20 cellular contexts compared by ENCODE assay signal in the genomic region with DNA sequence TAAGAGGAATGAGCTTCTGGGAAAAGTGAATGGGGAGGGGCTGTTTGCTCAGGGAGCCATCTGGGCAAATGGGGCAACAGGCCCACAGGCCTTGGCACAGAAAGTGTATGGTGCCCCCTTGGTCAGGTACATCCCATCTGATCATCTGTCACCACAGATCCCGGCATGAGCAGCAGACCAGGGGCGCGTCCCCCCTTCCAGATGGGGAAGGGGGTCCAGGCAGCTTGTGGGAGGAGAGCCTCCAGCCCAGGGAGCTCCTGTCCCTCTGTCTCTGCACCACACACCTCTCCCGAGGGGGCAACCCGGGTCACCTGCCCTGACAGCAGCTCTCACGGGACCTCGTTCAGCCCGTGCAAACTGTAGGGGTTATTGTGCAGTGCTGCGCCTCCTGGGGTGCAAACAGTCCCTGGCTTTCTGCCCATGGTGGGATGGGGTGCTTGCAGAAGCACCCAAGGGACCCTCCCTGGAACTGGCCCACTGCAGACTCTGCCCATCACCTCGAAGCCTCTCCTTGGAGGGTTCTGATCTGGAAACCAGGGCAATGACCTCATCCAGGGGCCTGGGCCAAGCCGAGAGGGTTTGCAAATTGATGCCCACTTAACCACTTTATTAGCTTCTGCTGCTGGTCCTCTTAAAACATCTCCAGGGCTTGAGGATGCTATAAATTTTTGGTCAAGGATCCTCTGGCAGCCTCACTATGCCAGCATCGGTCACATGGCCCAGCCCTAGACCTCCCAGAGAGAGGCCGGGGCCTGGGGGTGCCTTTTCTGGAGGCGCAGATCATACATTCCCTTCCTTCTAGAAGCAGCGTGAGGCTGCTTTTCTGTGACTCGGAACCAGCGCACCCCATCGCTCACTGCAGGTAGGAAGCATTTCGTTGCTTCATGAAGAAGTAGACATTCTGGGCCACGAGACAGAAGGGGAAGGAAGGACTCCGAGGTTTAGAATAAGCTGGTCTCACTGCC. TPM values are rescaled to one million over a fixed set of nuclear protein-coding genes. Genes with fewer than 3 reads are reported as not detected.
A peak's percentile ranks its signal among the peaks of the same experiment; 100 is the strongest.
DNase-seq lines count a peak whose midpoint lies in the region; FAIRE-seq and TF ChIP-seq lines count a peak whose summit lies in the region.
"Had no signal": no experiment of that assay in that cellular context is flagged by ENCODE, and none has a peak within 500 bp of the region (broad histone marks: within the 10 kb centered on the region; RNA-seq: fewer than 3 reads in every experiment).

No MANE protein-coding gene starts in this region.

- H3K27me3 Mint-ChIP-seq in osteocyte (ENCODE audit: unreplicated experiment), result no peaks in the 10 kb centered on the region

- TF ChIP-seq POLR2A in H1 (IDR thresholded peaks at IDR 0.05; ENCODE audit: control extremely low read depth in 1 of 2, low read depth in 2 of 2, low read length in 2 of 2) (no peak), uterus (IDR thresholded peaks at IDR 0.05) (no peak)

- WGBS in H1 (ENCODE audit: extremely low coverage in 1 of 2, insufficient coverage in 1 of 2, insufficient read length in 1 of 2, insufficient replicate concordance in 2 of 2, low coverage in 1 of 2, low lambda C conversion rate in 2 of 2, missing lambda C conversion rate in 1 of 2), 2 experiments, result 90% methylated on average over 18 of the region's 21 CpGs; no CpG with 5 or more reads in 1 of the 2 experiments

- H3K23me2 ChIP-seq in H1 (ENCODE audit: low read depth, low read length), result peaks cover 5% of the 10 kb centered on the region; the same call in 1 of the 2 replicates

- no peaks in the 10 kb centered on the region for H3K79me1 ChIP-seq in H1 (ENCODE audit: low read depth, low read length)

- peaks cover 0 to 4% (median 1%) of the 10 kb centered on the region in 4 experiments; a peak in 4 of 7 replicates for H3K4me1 ChIP-seq in H1 (replicated peaks in 1 of 4; ENCODE audit: control insufficient read depth in 3 of 4, insufficient read depth in 4 of 4, low read length in 3 of 4)
- H3K4me1 ChIP-seq in uterus, result peaks cover 0 to 14% of the 10 kb centered on the region in 2 donors
- H3K4me1 ChIP-seq: BLaER1, prostate gland had no signal

- H2BK15ac ChIP-seq in H1 (ENCODE audit: low read length), result no peak overlapping the region

- H3K4me1 Mint-ChIP-seq in osteocyte (ENCODE audit: unreplicated experiment), result peaks cover 36% of the 10 kb centered on the region
- H3K4me1 Mint-ChIP-seq: nephron had no signal

- no peak overlapping the region; the same call in 1 of the 2 replicates for H2AK5ac ChIP-seq in H1 (ENCODE audit: low read depth, low read length)

- peak; percentile 7 for DNase-seq in NCI-H187 treated with DMSO at 0.1 percent for 48 hours (lab: John Stamatoyannopoulos, UW)
- no peak for DNase-seq in NCI-H187 (lab: John Stamatoyannopoulos, UW)
- peak; percentile 11 for DNase-seq in NCI-H1694 (lab: John Stamatoyannopoulos, UW)
- no peak for DNase-seq in H1 (ENCODE audit: low read depth in 1 of 2, low spot score in 2 of 2)
- no peak for DNase-seq in osteocyte (ENCODE audit: extremely low spot score, unreplicated experiment)
- DNase-seq in NCI-H1436 treated with DMSO at 0.1 percent for 48 hours (lab: John Stamatoyannopoulos, UW), result no peak
- no peak for DNase-seq in uterus
- no peak for DNase-seq in NOMO-1 treated with DMSO at 0.1 percent for 48 hours (lab: John Stamatoyannopoulos, UW; ENCODE audit: unreplicated experiment)
- DNase-seq: activated CD4-positive, alpha-beta T cell treated with anti-CD3 and anti-CD28 coated beads, Interleukin-2, amount 10 ng/mL, durations not matched to agents 24 days and 14 days; activated naive CD4-positive, alpha-beta T cell treated with anti-CD3 and anti-CD28 coated beads for 36 hours; DMS153; effector CD4-positive, alpha-beta T cell; heart right ventricle; MM.1S had no signal

- H3K36me3 ChIP-seq in H1 (ENCODE audit: control insufficient read depth in 2 of 4, insufficient read depth in 4 of 4, low read length in 3 of 4) (no peaks in the 10 kb centered on the region), uterus (no peaks in the 10 kb centered on the region)
- H3K36me3 ChIP-seq: ascending aorta, BLaER1, heart right ventricle, prostate gland, thoracic aorta had no signal

- no peaks in the 10 kb centered on the region for H3K9me3 Mint-ChIP-seq in osteocyte (ENCODE audit: unreplicated experiment)
- H3K9me3 Mint-ChIP-seq: activated CD4-positive, alpha-beta T cell treated with anti-CD3 and anti-CD28 coated beads, Interleukin-2, amount 10 ng/mL, durations not matched to agents 24 days and 14 days; activated naive CD4-positive, alpha-beta T cell treated with anti-CD3 and anti-CD28 coated beads for 36 hours had no signal

- H3K18ac ChIP-seq in H1 (ENCODE audit: extremely low read depth, low read length), result no peak overlapping the region

- no peak overlapping the region for H3K4ac ChIP-seq in H1 (replicated peaks; ENCODE audit: insufficient read length, low read depth, low read length)

- H3K4me3 ChIP-seq in H1 (ENCODE audit: extremely low read depth in 1 of 4, insufficient read depth in 2 of 4, low read depth in 3 of 4, low read length in 4 of 4) (no peak overlapping the region), uterus (no peak overlapping the region)
- H3K4me3 ChIP-seq: ascending aorta, BLaER1, prostate gland, thoracic aorta had no signal

- POLR2A ChIA-PET in H1 (lab: Charles Lee; ENCODE audit: partially characterized antibody), result no interaction called here

- no peak for TF ChIP-seq EP300 in H1 (IDR thresholded peaks at IDR 0.05; ENCODE audit: borderline replicate concordance in 1 of 2, low read depth in 2 of 2, low read length in 2 of 2)

- no peak for FAIRE-seq in H1 (lab: Jason Lieb, UNC)
- FAIRE-seq: islet of Langerhans had no signal

- intact Hi-C loops in uterus (cut with DNase I; ENCODE audit: low total_unique reads), result no loop called here

- H3K56ac ChIP-seq in H1 (replicated peaks; ENCODE audit: insufficient read length, low read depth, low read length), result no peak overlapping the region

- H2AFZ ChIP-seq in H1 (ENCODE audit: low read length), result no peak overlapping the region

- no peak overlapping the region for H3K27ac ChIP-seq in H1 (ENCODE audit: low read depth, low read length)
- H3K27ac ChIP-seq in uterus, result no peak overlapping the region
- H3K27ac ChIP-seq: ascending aorta, BLaER1, prostate gland, thoracic aorta had no signal

- no peak overlapping the region for H3K14ac ChIP-seq in H1 (ENCODE audit: insufficient read length)

- CTCF ChIA-PET in H1 (lab: Charles Lee; ENCODE audit: partially characterized antibody), result interaction anchor here (0.6 to 1.7 kb wide), 3 partner anchors 13 to 123 kb away, joined by 3 to 4 read pairs (median 3); no protein-coding TSS in a partner anchor

- H4K5ac ChIP-seq in H1 (ENCODE audit: insufficient read length, low read depth, low read length), result no peak overlapping the region

- no peak overlapping the region for H4K91ac ChIP-seq in H1 (replicated peaks; ENCODE audit: insufficient read length, low read length)

- no peak overlapping the region for H2BK12ac ChIP-seq in H1 (ENCODE audit: low read depth, low read length)

- no peaks in the 10 kb centered on the region for H3K79me2 ChIP-seq in H1 (ENCODE audit: control insufficient read depth in 1 of 2, insufficient read depth in 2 of 2, low read length in 2 of 2)

- H3K9ac ChIP-seq in H1 (replicated peaks in 1 of 4; ENCODE audit: extremely low read depth in 1 of 4, low read depth in 3 of 4, low read length in 3 of 4), result no peak overlapping the region
- H3K9ac ChIP-seq: BLaER1 had no signal

- no peaks in the 10 kb centered on the region for H3K36me3 Mint-ChIP-seq in osteocyte (ENCODE audit: unreplicated experiment)

- TF ChIP-seq CTCF in H1 (IDR thresholded peaks at IDR 0.05; ENCODE audit: control extremely low read depth in 1 of 3, insufficient read depth in 1 of 3, low read depth in 1 of 3, low read length in 3 of 3) (no peak), osteocyte (IDR thresholded peaks at IDR 0.05) (no peak), uterus (IDR thresholded peaks at IDR 0.05) (no peak)

- H2BK120ac ChIP-seq in H1 (replicated peaks; ENCODE audit: low read depth, low read length), result no peak overlapping the region

- H3K4me3 Mint-ChIP-seq in osteocyte (ENCODE audit: unreplicated experiment), result peak overlapping the region; percentile 22
- H3K4me3 Mint-ChIP-seq: activated CD4-positive, alpha-beta T cell treated with anti-CD3 and anti-CD28 coated beads, Interleukin-2, amount 10 ng/mL, durations not matched to agents 24 days and 14 days; activated naive CD4-positive, alpha-beta T cell treated with anti-CD3 and anti-CD28 coated beads for 36 hours; nephron had no signal

- no peak overlapping the region for H3K27ac Mint-ChIP-seq in osteocyte (ENCODE audit: unreplicated experiment)
- H3K27ac Mint-ChIP-seq: activated CD4-positive, alpha-beta T cell treated with anti-CD3 and anti-CD28 coated beads, Interleukin-2, amount 10 ng/mL, durations not matched to agents 24 days and 14 days; activated naive CD4-positive, alpha-beta T cell treated with anti-CD3 and anti-CD28 coated beads for 36 hours; nephron had no signal

- H2BK20ac ChIP-seq in H1 (ENCODE audit: low read length), result no peak overlapping the region

- H3K9me3 ChIP-seq in H1 (ENCODE audit: insufficient read depth in 2 of 2, low read depth in 1 of 2, low read length in 1 of 2) (no peaks in the 10 kb centered on the region), uterus (no peaks in the 10 kb centered on the region)
- H3K9me3 ChIP-seq: prostate gland had no signal

- no peak for TF ChIP-seq RAD21 in H1 (IDR thresholded peaks at IDR 0.05 in 1 of 2, conservative IDR thresholded peaks at IDR 0.05 in 1 of 2; ENCODE audit: low read depth in 2 of 2, low read length in 2 of 2)

- H4K20me1 ChIP-seq in H1 (replicated peaks in 1 of 2; ENCODE audit: control insufficient read depth in 1 of 2, insufficient read depth in 2 of 2, low read length in 2 of 2), result peaks cover 0 to under 1% of the 10 kb centered on the region in 2 experiments
- H4K20me1 ChIP-seq: BLaER1 had no signal

- H2BK5ac ChIP-seq in H1 (ENCODE audit: low read depth, low read length), result no peak overlapping the region

- H3K27me3 ChIP-seq in H1 (replicated peaks in 1 of 4; ENCODE audit: control insufficient read depth in 3 of 4, extremely low read depth in 1 of 4, insufficient read depth in 3 of 4, low read length in 3 of 4) (peaks cover 0 to 5% (median 0%) of the 10 kb centered on the region in 4 experiments; a peak in 3 of 7 replicates), uterus (no peaks in the 10 kb centered on the region)
- H3K27me3 ChIP-seq: ascending aorta had no signal

- no peak overlapping the region for H3K23ac ChIP-seq in H1 (ENCODE audit: insufficient read length)

- no peak overlapping the region for H3K4me2 ChIP-seq in H1 (ENCODE audit: insufficient read depth in 1 of 2, low read depth in 2 of 2, low read length in 2 of 2)
- H3K4me2 ChIP-seq: BLaER1 had no signal

- 0 out of 2 replicates have a peak overlapping the region, but pooled peaks have one; percentile 38 for H4K8ac ChIP-seq in H1 (ENCODE audit: extremely low read depth, insufficient read depth, low read length)

RNA-seq across cellular contexts. Expression of gene BOK, which starts 7.6 kb away (rescaled TPM):
- 33.7 and 34.7 TPM in 2 replicates for total RNA-seq in H1 (2021; fragmentation: NEBNext Ultra II Directional; extraction: Animal tissue kit (Norgen Biotek cat#: 25700))
- polyA plus RNA-seq in H1 (2011; rRNA removed), result 37.6 and 47.9 TPM in 2 replicates
- 33.5 TPM for polyA plus RNA-seq in H1 (2011; cell fraction: cytosol; rRNA removed)
- 50.2 TPM for polyA plus RNA-seq in H1 (2011; cell fraction: nucleus; rRNA removed)
- 18.3 to 27.4 TPM (median 25.2 TPM) in 4 replicates for polyA plus RNA-seq in H1 (2012, experiment 1 of 2)
- polyA plus RNA-seq in H1 (2012, experiment 2 of 2), result 30.5 TPM
- 25.1 TPM for polyA plus RNA-seq in H1 (2013, experiment 1 of 2)
- polyA plus RNA-seq in H1 (2013, experiment 2 of 2), result 24.1 TPM
- polyA minus RNA-seq in H1 (2011; rRNA and poly(A)+ RNA removed), result 14.2 and 14.4 TPM in 2 replicates
- 13.2 TPM for polyA minus RNA-seq in H1 (2011; cell fraction: cytosol; rRNA and poly(A)+ RNA removed)
- 12.3 TPM for polyA minus RNA-seq in H1 (2011; cell fraction: nucleus; rRNA and poly(A)+ RNA removed)
- 45.0 and 47.5 TPM in 2 replicates for total RNA-seq in osteocyte
- total RNA-seq in uterus, result 10 to 100 TPM; 22.9 to 31.2 (median 26.4) TPM
- total RNA-seq: activated naive CD4-positive, alpha-beta T cell treated with anti-CD3 and anti-CD28 coated beads for 36 hours had no signal

RNA-seq across cellular contexts. Expression of gene STK25, which starts 42.5 kb away (rescaled TPM):
- 159 and 162 TPM in 2 replicates for total RNA-seq in H1 (2021; fragmentation: NEBNext Ultra II Directional; extraction: Animal tissue kit (Norgen Biotek cat#: 25700))
- 546 and 743 TPM in 2 replicates for polyA plus RNA-seq in H1 (2011; rRNA removed)
- polyA plus RNA-seq in H1 (2011; cell fraction: cytosol; rRNA removed), result 422 TPM
- 1,385 TPM for polyA plus RNA-seq in H1 (2011; cell fraction: nucleus; rRNA removed)
- polyA plus RNA-seq in H1 (2012, experiment 1 of 2), result 179 to 242 TPM (median 225 TPM) in 4 replicates
- polyA plus RNA-seq in H1 (2012, experiment 2 of 2), result 236 TPM
- 117 TPM for polyA plus RNA-seq in H1 (2013, experiment 1 of 2)
- polyA plus RNA-seq in H1 (2013, experiment 2 of 2), result 108 TPM
- polyA minus RNA-seq in H1 (2011; rRNA and poly(A)+ RNA removed), result 256 and 338 TPM in 2 replicates
- polyA minus RNA-seq in H1 (2011; cell fraction: cytosol; rRNA and poly(A)+ RNA removed), result 108 TPM
- polyA minus RNA-seq in H1 (2011; cell fraction: nucleus; rRNA and poly(A)+ RNA removed), result 190 TPM
- total RNA-seq in osteocyte (197 and 206 TPM in 2 replicates), uterus (100 to 1,000 TPM in 3 of 4 donors, 10 to 100 TPM in 1; 77.6 to 191 (median 165) TPM)

Comparison
In these comparisons a context has a peak if more than half of its experiments do, and no peak if none do; other contexts are left out.
1. DNase-seq: peak in NCI-H187 treated with DMSO at 0.1 percent for 48 hours (single experiment) and NCI-H1694 (single experiment); none in NCI-H187 (0 of 2), H1 (0 of 2), osteocyte (single experiment), NCI-H1436 treated with DMSO at 0.1 percent for 48 hours (single experiment), uterus (0 of 2) and NOMO-1 treated with DMSO at 0.1 percent for 48 hours (single experiment).